Comparison of ENCODE assay signal across 9 cellular contexts in genomic region chr22:26585104-26585790, GRCh38. TPM values are rescaled to one million over a fixed set of nuclear protein-coding genes. Genes with fewer than 3 reads are reported as not detected.
DNase-seq lines count a peak whose midpoint lies in the region; ATAC-seq and TF ChIP-seq lines count a peak whose summit lies in the region.
"Had no signal": no experiment of that assay in that cellular context is flagged by ENCODE, and none has a peak within 500 bp of the region (broad histone marks: within the 10 kb centered on the region; RNA-seq: fewer than 3 reads in every experiment).

No MANE protein-coding gene starts in this region.

- H3K27ac ChIP-seq in SJCRH30 (no peak overlapping the region), esophagus squamous epithelium (peak overlapping the region in 1 of 4 donors; percentile 12)

- H3K9me3 ChIP-seq in SJCRH30 (replicated peaks) (peaks cover 4% of the 10 kb centered on the region; the same call in 1 of the 2 replicates), esophagus squamous epithelium (no peaks in the 10 kb centered on the region)

- no peak for ATAC-seq in HG02759 (IDR thresholded peaks at IDR 0.05; ENCODE audit: unreplicated experiment)

- no peaks in the 10 kb centered on the region for H3K27me3 ChIP-seq in SJCRH30
- no peaks in the 10 kb centered on the region for H3K27me3 ChIP-seq in esophagus squamous epithelium

- TF ChIP-seq CTCF in fibroblast of the aortic adventitia (IDR thresholded peaks at IDR 0.05; ENCODE audit: insufficient read depth, low read length) (peak; percentile 28), esophagus squamous epithelium (IDR thresholded peaks at IDR 0.05) (no peak)

- peak; percentile 72 for DNase-seq in GM04503 (ENCODE audit: low read depth)
- peak; percentile 50 to 60 for DNase-seq in SJCRH30
- peak; percentile 70 for DNase-seq in fibroblast of the aortic adventitia (ENCODE audit: low read depth)
- peak; percentile 39 for DNase-seq in skeletal muscle cell (ENCODE audit: low read depth)
- DNase-seq in NCI-H82 treated with DMSO at 0.1 percent for 48 hours (lab: John Stamatoyannopoulos, UW; ENCODE audit: unreplicated experiment): no peak
- no peak for DNase-seq in esophagus squamous epithelium (lab: John Stamatoyannopoulos, UW)
- no peak for DNase-seq in NCI-H345 treated with DMSO at 0.1 percent for 48 hours (lab: John Stamatoyannopoulos, UW; ENCODE audit: unreplicated experiment)

- H3K36me3 ChIP-seq in SJCRH30: peaks cover 3% of the 10 kb centered on the region; the same call in 1 of the 2 replicates
- peaks cover 0 to 18% (median 9%) of the 10 kb centered on the region in 3 donors for H3K36me3 ChIP-seq in esophagus squamous epithelium

- intact Hi-C loops in esophagus squamous epithelium (cut with DNase I): no loop called here

- H3K4me3 ChIP-seq in SJCRH30: no peak overlapping the region
- no peak overlapping the region for H3K4me3 ChIP-seq in fibroblast of the aortic adventitia (ENCODE audit: low read depth, low read length)
- H3K4me3 ChIP-seq in skeletal muscle cell (ENCODE audit: low read depth, low read length): no peak overlapping the region
- H3K4me3 ChIP-seq in esophagus squamous epithelium: no peak overlapping the region

- TF ChIP-seq POLR2A in esophagus squamous epithelium (IDR thresholded peaks at IDR 0.05): no peak

- H3K4me1 ChIP-seq in SJCRH30: peaks cover 8% of the 10 kb centered on the region
- peaks cover 15 to 50% (median 28%) of the 10 kb centered on the region in 3 donors for H3K4me1 ChIP-seq in esophagus squamous epithelium

- WGBS in esophagus squamous epithelium, 2 donors: 24 to 47% methylated on average over 9 of the region's 11 CpGs

RNA-seq across cellular contexts. Expression of gene TPST2, which starts 4.7 kb away (rescaled TPM):
- total RNA-seq in SJCRH30 (2014; rRNA removed; shearing (Covaris generic)): 14.3 and 15.0 TPM in 2 replicates
- total RNA-seq in fibroblast of the aortic adventitia (ENCODE audit: low replicate concordance) (15.5 and 48.1 TPM in 2 replicates), esophagus squamous epithelium (10 to 100 TPM; 27.2 to 40.6 (median 32.5) TPM)

RNA-seq across cellular contexts. Expression of gene CRYBB1, which starts 32.6 kb away (rescaled TPM):
- total RNA-seq in SJCRH30 (2014; rRNA removed; shearing (Covaris generic)): 0.30 and 0.48 TPM in 2 replicates
- total RNA-seq in fibroblast of the aortic adventitia (ENCODE audit: low replicate concordance) (not detected in 2 replicates), esophagus squamous epithelium (under 1 TPM in 1 of 4 donors, not detected in 3; 0.95 TPM)
- total RNA-seq: mononuclear cell had no signal

RNA-seq across cellular contexts. Expression of gene CRYBA4, which starts 36.5 kb away (rescaled TPM):
- 0.22 TPM in 1 of 2 replicates, not detected in the other for total RNA-seq in SJCRH30 (2014; rRNA removed; shearing (Covaris generic))
- total RNA-seq in fibroblast of the aortic adventitia (ENCODE audit: low replicate concordance) (not detected in 2 replicates), esophagus squamous epithelium (not detected)
- total RNA-seq: mononuclear cell had no signal

Comparison
In these comparisons a context has a peak if more than half of its experiments do, and no peak if none do; other contexts are left out.
1. DNase-seq: peak in GM04503 (single experiment), SJCRH30 (2 of 2), fibroblast of the aortic adventitia (single experiment) and skeletal muscle cell (single experiment); none in NCI-H82 treated with DMSO at 0.1 percent for 48 hours (single experiment), esophagus squamous epithelium (single experiment) and NCI-H345 treated with DMSO at 0.1 percent for 48 hours (single experiment).